ENCODE assay signal across 17 cellular contexts in genomic region chr9:5579881-5580280, GRCh38.
DNase-seq lines count a peak whose midpoint lies in the region; ATAC-seq lines count a peak whose summit lies in the region.
"Had no signal": no experiment of that assay in that cellular context is flagged by ENCODE, and none has a peak within 500 bp of the region (broad histone marks: within the 10 kb centered on the region; RNA-seq: fewer than 3 reads in every experiment).

No MANE protein-coding gene starts in this region.

- H3K36me3 Mint-ChIP-seq in T-helper 1 cell treated with Interleukin-12 subunit alpha and Interleukin-12 subunit beta and Interleukin-4 antibody, amounts not matched to agents 30 μg/mL and 1 μg/mL, for 36 hours (ENCODE audit: low read depth) = peaks cover 31% of the 10 kb centered on the region

- DNase-seq in stimulated activated naive CD8-positive, alpha-beta T cell treated with anti-CD3 and anti-CD28 coated beads, Interleukin-15, amount 100 ng/mL, for 72 hours = no peak
- DNase-seq in stimulated activated naive CD8-positive, alpha-beta T cell treated with anti-CD3 and anti-CD28 coated beads, Interleukin-15, Interleukin-2, amounts not matched to agents 100 U/mL and 50 U/mL, for 24 hours = no peak
- DNase-seq in fibroblast of gingiva (ENCODE audit: low read depth) = peak; percentile 7
- DNase-seq in cerebellar cortex (ENCODE audit: low spot score) = no peak
- no peak for DNase-seq in NCI-H1105 (lab: John Stamatoyannopoulos, UW)
- DNase-seq: BE2C, DMS53, GDM1, H7, MG63, NCI-H1417 treated with DMSO at 0.1 percent for 48 hours, NCI-H187 treated with DMSO at 0.1 percent for 48 hours, NCI-H345, NCI-H524 treated with DMSO at 0.1 percent for 48 hours had no signal

- H3K4me1 Mint-ChIP-seq in stimulated activated naive CD8-positive, alpha-beta T cell treated with anti-CD3 and anti-CD28 coated beads, Interleukin-15, amount 100 ng/mL, for 72 hours = peaks cover 34% of the 10 kb centered on the region
- H3K4me1 Mint-ChIP-seq in T-helper 1 cell treated with Interleukin-12 subunit alpha and Interleukin-12 subunit beta and Interleukin-4 antibody, amounts not matched to agents 30 μg/mL and 1 μg/mL, for 36 hours (ENCODE audit: low read depth) = peaks cover 56% of the 10 kb centered on the region

- no peak overlapping the region for H3K4me3 Mint-ChIP-seq in stimulated activated naive CD8-positive, alpha-beta T cell treated with anti-CD3 and anti-CD28 coated beads, Interleukin-15, amount 100 ng/mL, for 72 hours
- no peak overlapping the region for H3K4me3 Mint-ChIP-seq in T-helper 1 cell treated with Interleukin-12 subunit alpha and Interleukin-12 subunit beta and Interleukin-4 antibody, amounts not matched to agents 30 μg/mL and 1 μg/mL, for 36 hours

- H3K9me3 Mint-ChIP-seq in stimulated activated naive CD8-positive, alpha-beta T cell treated with anti-CD3 and anti-CD28 coated beads, Interleukin-15, amount 100 ng/mL, for 72 hours = no peaks in the 10 kb centered on the region
- H3K9me3 Mint-ChIP-seq in T-helper 1 cell treated with Interleukin-12 subunit alpha and Interleukin-12 subunit beta and Interleukin-4 antibody, amounts not matched to agents 30 μg/mL and 1 μg/mL, for 36 hours = peaks cover 17% of the 10 kb centered on the region

- peak; percentile 26 for ATAC-seq in stimulated activated naive CD8-positive, alpha-beta T cell treated with anti-CD3 and anti-CD28 coated beads, Interleukin-15, amount 100 ng/mL, for 72 hours
- ATAC-seq in stimulated activated naive CD8-positive, alpha-beta T cell treated with anti-CD3 and anti-CD28 coated beads, Interleukin-15, Interleukin-2, amounts not matched to agents 100 U/mL and 50 U/mL, for 24 hours = no peak
- ATAC-seq in HG02973 (IDR thresholded peaks at IDR 0.05; ENCODE audit: unreplicated experiment) = no peak
- ATAC-seq: Right ventricle myocardium inferior had no signal

- H3K27ac Mint-ChIP-seq in stimulated activated naive CD8-positive, alpha-beta T cell treated with anti-CD3 and anti-CD28 coated beads, Interleukin-15, amount 100 ng/mL, for 72 hours = peak overlapping the region in 1 of 2 donors; percentile 48
- peak overlapping the region; percentile 12 for H3K27ac Mint-ChIP-seq in T-helper 1 cell treated with Interleukin-12 subunit alpha and Interleukin-12 subunit beta and Interleukin-4 antibody, amounts not matched to agents 30 μg/mL and 1 μg/mL, for 36 hours

- H3K27me3 Mint-ChIP-seq in stimulated activated naive CD8-positive, alpha-beta T cell treated with anti-CD3 and anti-CD28 coated beads, Interleukin-15, amount 100 ng/mL, for 72 hours = no peaks in the 10 kb centered on the region
- H3K27me3 Mint-ChIP-seq in T-helper 1 cell treated with Interleukin-12 subunit alpha and Interleukin-12 subunit beta and Interleukin-4 antibody, amounts not matched to agents 30 μg/mL and 1 μg/mL, for 36 hours (ENCODE audit: low read depth) = no peaks in the 10 kb centered on the region
